Comparison of ENCODE assay signal across 16 cellular contexts in the genomic region with DNA sequence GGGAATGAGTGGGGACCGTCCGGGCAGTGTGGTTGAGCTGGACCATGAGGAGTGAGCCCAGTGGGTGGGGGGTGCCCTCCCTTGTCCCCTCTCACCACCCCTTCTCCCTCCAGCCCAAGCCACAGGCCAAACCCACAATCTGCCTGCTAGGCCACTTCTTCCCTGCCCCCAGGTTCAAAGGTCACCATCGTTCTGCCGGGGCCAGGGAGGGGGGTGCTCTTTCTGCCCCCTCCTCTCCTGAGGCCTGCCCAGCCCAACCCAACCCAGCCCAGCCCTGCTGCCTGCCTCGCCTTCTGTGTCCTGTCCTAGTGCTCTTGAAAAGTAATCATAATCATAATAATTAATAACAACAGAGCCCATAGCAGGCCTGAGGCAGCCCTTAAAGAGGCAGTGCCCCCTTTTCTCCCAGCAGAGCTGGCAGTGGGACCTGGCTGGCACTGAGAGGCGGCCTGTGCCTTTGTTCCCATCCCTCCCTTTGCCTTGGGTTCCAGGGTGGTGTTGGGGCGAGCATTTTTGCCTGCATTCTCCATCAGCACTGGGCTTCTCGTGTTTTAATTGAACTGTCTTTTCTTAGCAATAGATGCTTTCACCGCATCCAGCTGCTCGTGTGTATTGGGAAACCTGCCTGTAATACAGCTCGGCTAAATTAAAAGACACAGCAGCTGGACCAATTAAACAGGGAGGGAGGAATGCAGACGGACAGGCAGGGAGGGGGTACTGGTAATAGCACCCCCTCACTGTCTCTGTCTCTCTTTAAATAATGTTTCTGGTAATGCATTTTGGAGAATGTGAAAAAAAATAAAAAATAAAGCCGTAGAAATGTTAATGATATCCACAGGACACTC. TPM values are rescaled to one million over a fixed set of nuclear protein-coding genes. Genes with fewer than 3 reads are reported as not detected.
A peak's percentile ranks its signal among the peaks of the same experiment; 100 is the strongest.
DNase-seq lines count a peak whose midpoint lies in the region; ATAC-seq and TF ChIP-seq lines count a peak whose summit lies in the region.
"Had no signal": no experiment of that assay in that cellular context is flagged by ENCODE, and none has a peak within 500 bp of the region (broad histone marks: within the 10 kb centered on the region; RNA-seq: fewer than 3 reads in every experiment).

No MANE protein-coding gene starts in this region.

- H3K36me3 ChIP-seq in heart right ventricle (peaks cover 0 to 21% (median 7%) of the 10 kb centered on the region in 9 donors), WERI-Rb-1 (peaks cover 26% of the 10 kb centered on the region), uterus (no peaks in the 10 kb centered on the region)

- 42 to 54% methylated on average over 13 of the region's 13 CpGs for WGBS in heart right ventricle, 2 donors

- DNase-seq in heart right ventricle = no peak
- DNase-seq in left cardiac atrium = no peak
- no peak for DNase-seq in WERI-Rb-1
- no peak for DNase-seq in mesothelial cell of epicardium (ENCODE audit: low spot score in 2 of 2, unreplicated experiment in 2 of 2)
- no peak for DNase-seq in uterus
- no peak for DNase-seq in activated T-cell treated with anti-CD3 and anti-CD28 coated beads, Interleukin-2, amount 50 U/mL, for 72 hours
- no peak for DNase-seq in NOMO-1 (lab: John Stamatoyannopoulos, UW; ENCODE audit: unreplicated experiment in 2 of 2)
- DNase-seq: activated CD4-positive, CD25-positive, alpha-beta regulatory T cell; activated gamma-delta T cell treated with Interleukin-2 at 50 U/mL for 16 hours; kidney; NCI-H1417 treated with DMSO at 0.1 percent for 48 hours; Peyer's patch; stimulated activated naive CD8-positive, alpha-beta T cell treated with anti-CD3 and anti-CD28 coated beads, Interleukin-15, Interleukin-2, amounts not matched to agents 100 U/mL and 50 U/mL, for 24 hours had no signal

- H3K4me1 Mint-ChIP-seq in mesothelial cell of epicardium = peaks cover 54% of the 10 kb centered on the region
- H3K4me1 Mint-ChIP-seq in activated T-cell treated with anti-CD3 and anti-CD28 coated beads, Interleukin-2, amount 50 U/mL, for 72 hours (ENCODE audit: low read depth) = peaks cover 37% of the 10 kb centered on the region

- peaks cover 28 to 82% (median 62%) of the 10 kb centered on the region in 9 donors for H3K4me1 ChIP-seq in heart right ventricle
- H3K4me1 ChIP-seq in uterus = peaks cover 0 to 12% of the 10 kb centered on the region in 2 donors

- peaks cover 8% of the 10 kb centered on the region for H3K36me3 Mint-ChIP-seq in mesothelial cell of epicardium
- no peaks in the 10 kb centered on the region for H3K36me3 Mint-ChIP-seq in activated T-cell treated with anti-CD3 and anti-CD28 coated beads, Interleukin-2, amount 50 U/mL, for 72 hours (ENCODE audit: insufficient read depth in 2 of 2)

- TF ChIP-seq CTCF in heart right ventricle (IDR thresholded peaks at IDR 0.05) (no peak), WERI-Rb-1 (IDR thresholded peaks at IDR 0.05; ENCODE audit: low read depth, low read length) (no peak), mesothelial cell of epicardium (IDR thresholded peaks at IDR 0.05; ENCODE audit: unreplicated experiment) (no peak), uterus (IDR thresholded peaks at IDR 0.05) (no peak)

- no peak for TF ChIP-seq POLR2A in uterus (IDR thresholded peaks at IDR 0.05)

- ATAC-seq in heart right ventricle (no peak), left cardiac atrium (no peak), HG03378 (IDR thresholded peaks at IDR 0.05; ENCODE audit: unreplicated experiment) (no peak)
- no peak for ATAC-seq in activated T-cell treated with anti-CD3 and anti-CD28 coated beads, Interleukin-2, amount 50 U/mL, for 72 hours (replicated peaks in 1 of 2)
- ATAC-seq: stimulated activated naive CD8-positive, alpha-beta T cell treated with anti-CD3 and anti-CD28 coated beads, Interleukin-15, Interleukin-2, amounts not matched to agents 100 U/mL and 50 U/mL, for 24 hours had no signal

- H3K27me3 ChIP-seq in heart right ventricle (no peaks in the 10 kb centered on the region), WERI-Rb-1 (ENCODE audit: insufficient read depth, low read depth, severe bottlenecking) (no peaks in the 10 kb centered on the region), uterus (no peaks in the 10 kb centered on the region)
- H3K27me3 ChIP-seq: Peyer's patch had no signal

- intact Hi-C loops in heart right ventricle (cut with DNase I) (loop anchor here in 3 of 10 donors (5.0 kb wide), 2 partner anchors 103 to 108 kb away; partner anchors contain the start of gene RAI1 (in 2 of the 3)), left cardiac atrium (cut with DNase I) (loop anchor here in 1 of 2 donors (10.0 kb wide), 1 partner anchor 105 kb away; the partner anchor contains the start of gene RAI1), uterus (cut with DNase I; ENCODE audit: low total_unique reads) (loop anchor here (10.0 kb wide), 1 partner anchor 95 kb away; no protein-coding TSS in a partner anchor)

- H3K27ac ChIP-seq in heart right ventricle (peak overlapping the region in 6 of 10 donors; percentile 17 to 75 (median 46)), WERI-Rb-1 (peak overlapping the region; percentile 59), uterus (peak overlapping the region; percentile 32 to 39)
- H3K27ac ChIP-seq: HL-60, KMS-11, Peyer's patch had no signal

- H3K9me3 ChIP-seq in heart right ventricle (no peaks in the 10 kb centered on the region), WERI-Rb-1 (ENCODE audit: severe bottlenecking) (no peaks in the 10 kb centered on the region), uterus (no peaks in the 10 kb centered on the region)
- H3K9me3 ChIP-seq: Peyer's patch had no signal

- no peak overlapping the region for H3K4me3 ChIP-seq in heart right ventricle
- no peak overlapping the region for H3K4me3 ChIP-seq in WERI-Rb-1 (ENCODE audit: low read depth, low read length)
- H3K4me3 ChIP-seq in uterus = no peak overlapping the region
- H3K4me3 ChIP-seq: Peyer's patch had no signal

- H3K4me3 Mint-ChIP-seq in mesothelial cell of epicardium = no peak overlapping the region
- H3K4me3 Mint-ChIP-seq in activated T-cell treated with anti-CD3 and anti-CD28 coated beads, Interleukin-2, amount 50 U/mL, for 72 hours = no peak overlapping the region

- peak overlapping the region; percentile 69 for H3K27ac Mint-ChIP-seq in mesothelial cell of epicardium
- no peak overlapping the region for H3K27ac Mint-ChIP-seq in activated T-cell treated with anti-CD3 and anti-CD28 coated beads, Interleukin-2, amount 50 U/mL, for 72 hours

- H3K9me3 Mint-ChIP-seq in mesothelial cell of epicardium = no peaks in the 10 kb centered on the region
- no peaks in the 10 kb centered on the region for H3K9me3 Mint-ChIP-seq in activated T-cell treated with anti-CD3 and anti-CD28 coated beads, Interleukin-2, amount 50 U/mL, for 72 hours

- H3K27me3 Mint-ChIP-seq in mesothelial cell of epicardium (ENCODE audit: low read depth) = no peaks in the 10 kb centered on the region
- no peaks in the 10 kb centered on the region for H3K27me3 Mint-ChIP-seq in activated T-cell treated with anti-CD3 and anti-CD28 coated beads, Interleukin-2, amount 50 U/mL, for 72 hours (ENCODE audit: low read depth)

RNA-seq across cellular contexts. Expression of gene SREBF1, which starts 46.7 kb away (rescaled TPM):
- total RNA-seq in heart right ventricle (10 to 100 TPM in 8 of 10 donors, 1 to 10 TPM in 2; 9.0 to 44.1 (median 16.4) TPM), left cardiac atrium (10 to 100 TPM; 28.7 to 56.9 TPM), mesothelial cell of epicardium (179 to 187 TPM (median 181 TPM) in 3 replicates), uterus (10 to 100 TPM; 24.8 to 94.6 (median 31.5) TPM)
- polyA plus RNA-seq in heart right ventricle = 10 to 100 TPM; 49.0 to 61.2 TPM
- total RNA-seq in activated T-cell treated with anti-CD3 and anti-CD28 coated beads, Interleukin-2, amount 50 U/mL, for 72 hours = 100 to 1,000 TPM; 192 to 209 TPM
